In the genomic region with DNA sequence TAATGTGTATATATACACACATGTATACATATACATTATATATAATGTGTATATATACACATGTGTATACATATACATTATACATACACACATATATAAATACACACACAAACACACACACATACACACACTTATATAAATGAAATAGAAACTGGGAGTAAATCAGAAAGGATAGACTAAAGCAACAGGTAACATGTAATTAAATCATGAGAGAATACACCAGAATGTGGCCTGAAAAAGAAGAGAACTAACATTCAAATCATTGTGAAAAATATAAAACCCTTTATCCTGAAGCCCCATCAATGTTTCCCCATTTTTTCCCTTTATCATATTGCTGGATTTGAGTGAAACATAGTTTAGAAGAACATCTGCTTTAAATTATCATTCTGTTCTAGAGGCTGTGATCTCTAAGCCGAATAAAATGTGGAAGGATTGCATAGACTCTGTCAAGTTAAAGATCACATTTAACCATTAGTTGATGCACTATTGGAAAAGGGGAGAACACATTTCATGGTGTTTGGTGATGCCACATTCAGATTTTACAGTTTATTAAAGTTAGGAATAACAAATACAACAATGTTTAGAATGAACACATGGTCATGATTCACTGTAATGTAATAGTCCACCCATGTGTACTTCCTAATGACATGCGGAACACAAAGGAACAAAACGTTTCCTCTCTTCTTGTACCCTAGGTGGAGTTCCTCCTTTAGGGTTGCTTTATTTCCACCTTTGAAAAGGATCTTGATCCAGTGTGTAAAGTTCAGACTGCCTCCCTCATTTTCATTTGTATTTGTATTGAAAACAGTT, we compare ENCODE assay signal across 24 cellular contexts. TPM values are rescaled to one million over a fixed set of nuclear protein-coding genes. Genes with fewer than 3 reads are reported as not detected.
DNase-seq lines count a peak whose midpoint lies in the region; ATAC-seq and TF ChIP-seq lines count a peak whose summit lies in the region.
"Had no signal": no experiment of that assay in that cellular context is flagged by ENCODE, and none has a peak within 500 bp of the region (broad histone marks: within the 10 kb centered on the region; RNA-seq: fewer than 3 reads in every experiment).

No MANE protein-coding gene starts in this region.

- H3K9me3 ChIP-seq in adipocyte (ENCODE audit: control insufficient read depth, low read length) = no peaks in the 10 kb centered on the region
- H3K9me3 ChIP-seq in gastrocnemius medialis = no peaks in the 10 kb centered on the region
- H3K9me3 ChIP-seq in Caco-2 = no peaks in the 10 kb centered on the region
- H3K9me3 ChIP-seq: left lung, right lobe of liver, SJSA1, stomach had no signal

- H3K4me3 Mint-ChIP-seq in Calu3 (ENCODE audit: low read depth, unreplicated experiment) (no peak overlapping the region), Caco-2 (ENCODE audit: unreplicated experiment) (no peak overlapping the region)
- H3K4me3 Mint-ChIP-seq: activated naive CD8-positive, alpha-beta T cell treated with anti-CD3 and anti-CD28 coated beads, Interleukin-2, amount 50 U/mL, for 24 hours; activated T-helper 1 cell treated with anti-CD3 and anti-CD28 coated beads, Interleukin-12 subunit alpha, Interleukin-12 subunit beta, Interleukin-2, Interleukin-4 antibody, amounts not matched to agents 30 ng/mL and 10 ng/mL and 1 ng/mL, durations not matched to agents 14 hours and 24 hours and 36 hours; HFFc6; T-helper 2 cell treated with Interferon-gamma antibody and Interleukin-4, amounts not matched to agents 5 μg/mL and 100 μg/mL, for 36 hours had no signal

- no peak for TF ChIP-seq POLR2A in gastrocnemius medialis (IDR thresholded peaks at IDR 0.05)

- ATAC-seq in gastrocnemius medialis (peak; percentile 51 to 77), HG03108 (IDR thresholded peaks at IDR 0.05; ENCODE audit: unreplicated experiment) (no peak)
- ATAC-seq: activated naive CD8-positive, alpha-beta T cell treated with anti-CD3 and anti-CD28 coated beads, Interleukin-2, amount 50 U/mL, for 24 hours; left lung had no signal

- no peaks in the 10 kb centered on the region for H3K27me3 ChIP-seq in adipocyte (replicated peaks; ENCODE audit: control insufficient read depth, insufficient read depth, low read length)
- no peaks in the 10 kb centered on the region for H3K27me3 ChIP-seq in gastrocnemius medialis
- H3K27me3 ChIP-seq in Caco-2 (replicated peaks; ENCODE audit: control insufficient read depth, insufficient read depth, low read length) = no peaks in the 10 kb centered on the region
- H3K27me3 ChIP-seq: left lung, right lobe of liver, SJSA1, stomach had no signal

- peak overlapping the region; percentile 64 for H3K9ac ChIP-seq in adipocyte (ENCODE audit: low read length)
- H3K9ac ChIP-seq: KMS-11 had no signal

- H3K4me1 Mint-ChIP-seq in Calu3 (ENCODE audit: low read depth, unreplicated experiment) (peaks cover 45% of the 10 kb centered on the region), Caco-2 (ENCODE audit: low read depth, unreplicated experiment) (no peaks in the 10 kb centered on the region)

- intact Hi-C loops in Calu3 (cut with micrococcal nuclease; ENCODE audit: unreplicated experiment) (loop anchor here (10.0 kb wide), 1 partner anchor 512 kb away; no protein-coding TSS in a partner anchor), gastrocnemius medialis (cut with DNase I; ENCODE audit: low total_unique reads) (no loop called here), Caco-2 (cut with micrococcal nuclease; ENCODE audit: unreplicated experiment) (no loop called here)

- TF ChIP-seq CTCF in Calu3 (IDR thresholded peaks at IDR 0.05; ENCODE audit: unreplicated experiment) (no peak), fibroblast of the aortic adventitia (IDR thresholded peaks at IDR 0.05; ENCODE audit: insufficient read depth, low read length) (no peak), gastrocnemius medialis (IDR thresholded peaks at IDR 0.05 in 4 of 5, conservative IDR thresholded peaks at IDR 0.05 in 1 of 5) (no peak), Caco-2 (IDR thresholded peaks at IDR 0.05; ENCODE audit: insufficient read depth in 1 of 2, low read depth in 1 of 2, low read length in 1 of 2, severe bottlenecking in 1 of 2, unreplicated experiment in 1 of 2) (no peak)

- H3K27ac Mint-ChIP-seq in Calu3 (ENCODE audit: unreplicated experiment) (peak overlapping the region; percentile 74), Caco-2 (ENCODE audit: unreplicated experiment) (no peak overlapping the region)
- H3K27ac Mint-ChIP-seq: activated naive CD8-positive, alpha-beta T cell treated with anti-CD3 and anti-CD28 coated beads, Interleukin-2, amount 50 U/mL, for 24 hours; activated T-helper 1 cell treated with anti-CD3 and anti-CD28 coated beads, Interleukin-12 subunit alpha, Interleukin-12 subunit beta, Interleukin-2, Interleukin-4 antibody, amounts not matched to agents 30 ng/mL and 10 ng/mL and 1 ng/mL, durations not matched to agents 14 hours and 24 hours and 36 hours; HFFc6; T-helper 2 cell treated with Interferon-gamma antibody and Interleukin-4, amounts not matched to agents 5 μg/mL and 100 μg/mL, for 36 hours had no signal

- CTCF ChIA-PET in Calu3 (lab: Charles Lee) = no interaction called here
- CTCF ChIA-PET in Caco-2 (lab: Charles Lee) = no interaction called here

- POLR2A ChIA-PET in Caco-2 (lab: Charles Lee) = no interaction called here

- peaks cover 2% of the 10 kb centered on the region for H3K9me3 Mint-ChIP-seq in Calu3 (ENCODE audit: low read depth, unreplicated experiment)
- no peaks in the 10 kb centered on the region for H3K9me3 Mint-ChIP-seq in Caco-2 (ENCODE audit: unreplicated experiment)
- H3K9me3 Mint-ChIP-seq: activated naive CD8-positive, alpha-beta T cell treated with anti-CD3 and anti-CD28 coated beads, Interleukin-2, amount 50 U/mL, for 24 hours; activated T-helper 1 cell treated with anti-CD3 and anti-CD28 coated beads, Interleukin-12 subunit alpha, Interleukin-12 subunit beta, Interleukin-2, Interleukin-4 antibody, amounts not matched to agents 30 ng/mL and 10 ng/mL and 1 ng/mL, durations not matched to agents 14 hours and 24 hours and 36 hours; T-helper 2 cell treated with Interferon-gamma antibody and Interleukin-4, amounts not matched to agents 5 μg/mL and 100 μg/mL, for 36 hours had no signal

- peak overlapping the region in 3 of 4 donors; percentile 21 to 76 (median 42) for H3K27ac ChIP-seq in gastrocnemius medialis
- H3K27ac ChIP-seq: KMS-11, left lung, right lobe of liver, SJSA1 had no signal

- H3K4me1 ChIP-seq in adipocyte (ENCODE audit: control insufficient read depth, insufficient read depth, low read length) (peaks cover 23% of the 10 kb centered on the region), gastrocnemius medialis (peaks cover 17 to 21% of the 10 kb centered on the region in 2 donors), Caco-2 (peaks cover 14% of the 10 kb centered on the region)
- H3K4me1 ChIP-seq: right lobe of liver, SJSA1 had no signal

- H3K36me3 ChIP-seq in adipocyte (ENCODE audit: control insufficient read depth, insufficient read depth, low read length, severe bottlenecking) (no peaks in the 10 kb centered on the region), gastrocnemius medialis (no peaks in the 10 kb centered on the region), Caco-2 (ENCODE audit: control insufficient read depth, insufficient read depth, low read length) (no peaks in the 10 kb centered on the region)
- H3K36me3 ChIP-seq: left lung, right lobe of liver, SJSA1, stomach had no signal

- H3K27me3 Mint-ChIP-seq in Calu3 (ENCODE audit: unreplicated experiment) = no peaks in the 10 kb centered on the region
- no peaks in the 10 kb centered on the region for H3K27me3 Mint-ChIP-seq in Caco-2 (ENCODE audit: insufficient read depth, unreplicated experiment)

- peaks cover 5% of the 10 kb centered on the region for H3K36me3 Mint-ChIP-seq in Calu3 (ENCODE audit: insufficient read depth, unreplicated experiment)
- no peaks in the 10 kb centered on the region for H3K36me3 Mint-ChIP-seq in Caco-2 (ENCODE audit: insufficient read depth, unreplicated experiment)

- DNase-seq in Calu3 (no peak), adipocyte (ENCODE audit: low read depth) (peak; percentile 86), fibroblast of the aortic adventitia (ENCODE audit: low read depth) (peak; percentile 30), gastrocnemius medialis (no peak), Caco-2 (no peak), dermis blood vessel endothelial cell (no peak), RPMI8226 (no peak)
- DNase-seq: activated CD4-positive, CD25-positive, alpha-beta regulatory T cell; activated naive CD8-positive, alpha-beta T cell treated with anti-CD3 and anti-CD28 coated beads, Interleukin-2, amount 50 U/mL, for 24 hours; central memory CD4-positive, alpha-beta T cell; COR-L47; HFFc6; left lung; NCI-H1092; NCI-H2081 treated with DMSO at 0.1 percent for 48 hours; NCI-H524 treated with DMSO at 0.1 percent for 48 hours; right lobe of liver; stimulated activated CD4-positive, alpha-beta T cell treated with anti-CD3 and anti-CD28 coated beads, Interleukin-1b, Interleukin-23, amount 100 ng/mL, for 48 hours; stomach had no signal

- no TSS peak for BruUV-seq in Calu3 (replicated peaks; lab: Mats Ljungman, UMichigan)
- no TSS peak for BruUV-seq in Caco-2 (replicated peaks; lab: Mats Ljungman, UMichigan)

- H3K4me3 ChIP-seq in adipocyte (ENCODE audit: low read length) (peak overlapping the region; percentile 19), fibroblast of the aortic adventitia (ENCODE audit: low read depth, low read length) (no peak overlapping the region), gastrocnemius medialis (no peak overlapping the region), Caco-2 (ENCODE audit: low read depth, low read length) (no peak overlapping the region)
- H3K4me3 ChIP-seq: left lung, right lobe of liver, SJSA1, stomach had no signal

- in situ Hi-C loops in gastrocnemius medialis (cut with MboI; ENCODE audit: low sequenced_read_pairs in 4 of 4) = no loop called here

RNA-seq across cellular contexts. Expression of gene THRB, which starts 12.5 kb away (rescaled TPM):
- 13.5 and 15.5 TPM in 2 replicates for total RNA-seq in Calu3 (2022)
- 4.7 and 8.7 TPM in 2 replicates for total RNA-seq in fibroblast of the aortic adventitia (ENCODE audit: low replicate concordance)
- total RNA-seq in gastrocnemius medialis = 10 to 100 TPM; 20.1 to 60.0 (median 25.3) TPM
- total RNA-seq in Caco-2 (2022) = 17.5 and 19.4 TPM in 2 replicates
- 0.23 and 0.34 TPM in 2 replicates for total RNA-seq in dermis blood vessel endothelial cell
- total RNA-seq: activated T-helper 1 cell treated with anti-CD3 and anti-CD28 coated beads, Interleukin-12 subunit alpha, Interleukin-12 subunit beta, Interleukin-2, Interleukin-4 antibody, amounts not matched to agents 30 ng/mL and 10 ng/mL and 1 ng/mL, durations not matched to agents 14 hours and 24 hours and 36 hours; HFFc6 had no signal

Comparison
In these comparisons a context has a peak if more than half of its experiments do, and no peak if none do; other contexts are left out.
1. DNase-seq: peak in adipocyte (single experiment) and fibroblast of the aortic adventitia (single experiment); none in Calu3 (single experiment), gastrocnemius medialis (0 of 2), Caco-2 (0 of 2), dermis blood vessel endothelial cell (single experiment) and RPMI8226 (single experiment).